Comparison of ENCODE assay signal across 9 cellular contexts in the genomic region with DNA sequence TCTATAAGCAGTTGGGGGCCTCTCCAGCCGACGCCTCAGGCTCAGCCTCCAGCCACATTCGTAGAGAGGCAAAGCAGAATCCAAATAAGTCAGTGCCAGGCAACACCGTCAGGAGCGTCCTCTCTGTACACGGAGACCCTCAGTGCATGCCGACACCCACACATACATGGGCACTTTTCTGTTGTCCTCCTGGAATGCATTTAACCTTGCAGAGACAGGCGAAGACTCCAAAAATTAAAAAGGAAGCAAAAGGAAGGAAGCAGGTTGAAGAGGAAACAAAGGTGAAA.
"Had no signal": no experiment of that assay in that cellular context is flagged by ENCODE, and none has a peak within 500 bp of the region (broad histone marks: within the 10 kb centered on the region; RNA-seq: fewer than 3 reads in every experiment).

No MANE protein-coding gene starts in this region.

- H3K4me2 ChIP-seq: GM23338 had no signal

- H3K4me3 ChIP-seq: GM23338, K562 had no signal

- H3K4me1 Mint-ChIP-seq: GM23338, H9 had no signal

- ATAC-seq: GM23338 had no signal

- DNase-seq: H9, HCEC 1CT, IMR-90, KG1 had no signal

- H3K27ac Mint-ChIP-seq: GM23338, H9 had no signal

- H3K4me3 Mint-ChIP-seq: GM23338, H9 had no signal

- H2AFZ ChIP-seq: GM23338 had no signal

- FAIRE-seq: H1, H54, K562 had no signal

- H3K27ac ChIP-seq: HL-60 had no signal

- H3K9me3 Mint-ChIP-seq: GM23338, H9 had no signal
